Comparison of ENCODE assay signal across 16 cellular contexts in the genomic region with DNA sequence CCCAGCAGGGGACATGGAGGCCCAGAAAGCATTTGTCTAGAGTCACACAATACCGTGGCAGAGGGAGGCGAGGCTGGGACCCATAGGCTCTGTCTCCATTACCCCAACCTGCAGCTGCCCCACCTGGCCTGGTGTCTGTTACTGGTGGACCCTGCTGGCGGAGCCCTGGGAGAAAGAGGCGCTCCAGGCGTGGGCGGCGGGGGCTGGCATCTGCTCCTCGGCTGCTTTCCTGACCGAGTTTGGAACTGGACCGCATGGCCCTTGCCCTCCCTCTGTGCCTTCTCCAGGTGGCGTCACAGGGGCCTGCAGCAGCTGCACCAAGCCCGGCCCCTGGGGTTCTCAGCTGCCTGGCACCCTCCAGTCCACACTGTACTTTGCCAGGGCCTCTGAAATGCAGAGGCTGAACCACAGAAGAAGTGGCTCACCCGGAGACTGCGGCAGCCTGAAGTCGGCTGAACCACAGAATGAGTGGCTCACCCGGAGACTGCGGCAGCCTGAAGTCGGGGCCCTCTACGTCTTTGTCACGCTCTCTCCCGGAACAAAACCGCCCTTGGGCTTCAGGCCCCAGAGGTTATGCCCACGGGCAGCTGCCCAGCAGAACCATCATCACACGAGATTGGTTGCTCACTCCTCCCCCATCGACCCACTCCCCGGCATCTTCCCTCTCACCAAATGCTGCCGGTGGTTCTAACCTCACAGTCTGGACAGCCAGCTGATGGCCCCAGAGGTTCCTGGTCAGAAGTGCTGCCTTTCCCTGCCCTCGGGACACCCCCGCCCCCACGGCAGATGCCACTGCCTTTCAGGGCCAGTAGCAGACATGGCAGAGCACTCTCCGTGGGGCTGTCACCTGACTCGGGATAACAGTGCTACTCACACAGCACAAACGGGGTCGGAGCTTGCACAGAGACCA. TPM values are rescaled to one million over a fixed set of nuclear protein-coding genes. Genes with fewer than 3 reads are reported as not detected.
DNase-seq lines count a peak whose midpoint lies in the region; ATAC-seq and TF ChIP-seq lines count a peak whose summit lies in the region.
"Had no signal": no experiment of that assay in that cellular context is flagged by ENCODE, and none has a peak within 500 bp of the region (broad histone marks: within the 10 kb centered on the region; RNA-seq: fewer than 3 reads in every experiment).

No MANE protein-coding gene starts in this region.

- POLR2A ChIA-PET in activated CD4-positive, alpha-beta T cell treated with anti-CD3 and anti-CD28 coated beads for 36 hours (lab: Charles Lee), result interaction anchor here (0.5 to 0.7 kb wide), 2 partner anchors 137 to 148 kb away, joined by 3 to 4 read pairs; a partner anchor contains a TSS

- H3K9me3 ChIP-seq in T-helper 17 cell (ENCODE audit: control insufficient read depth, low read length, poor library complexity, severe bottlenecking) (no peaks in the 10 kb centered on the region), ovary (no peaks in the 10 kb centered on the region)
- H3K9me3 ChIP-seq: esophagus squamous epithelium had no signal

- no peaks in the 10 kb centered on the region for H3K36me3 ChIP-seq in ovary
- H3K36me3 ChIP-seq: esophagus squamous epithelium, heart left ventricle had no signal

- no peak overlapping the region for H3K4me3 Mint-ChIP-seq in activated CD4-positive, alpha-beta T cell treated with anti-CD3 and anti-CD28 coated beads for 36 hours
- H3K4me3 Mint-ChIP-seq in T-helper 17 cell, result peak overlapping the region; percentile 21
- no peak overlapping the region for H3K4me3 Mint-ChIP-seq in neural crest cell
- H3K4me3 Mint-ChIP-seq: mesothelial cell of epicardium had no signal

- no peaks in the 10 kb centered on the region for H3K4me1 ChIP-seq in ovary (ENCODE audit: insufficient read depth)

- no peak overlapping the region for H3K27ac Mint-ChIP-seq in activated CD4-positive, alpha-beta T cell treated with anti-CD3 and anti-CD28 coated beads for 36 hours
- H3K27ac Mint-ChIP-seq in T-helper 17 cell, result peak overlapping the region; percentile 79
- H3K27ac Mint-ChIP-seq in neural crest cell (ENCODE audit: unreplicated experiment), result peak overlapping the region; percentile 81
- H3K27ac Mint-ChIP-seq: mesothelial cell of epicardium had no signal

- peak; percentile 53 for DNase-seq in activated CD4-positive, alpha-beta T cell treated with anti-CD3 and anti-CD28 coated beads for 36 hours
- no peak for DNase-seq in activated CD4-positive, alpha-beta T cell treated with anti-CD3 and anti-CD28 coated beads, Interleukin-2, amount 50 U/mL, for 48 hours
- DNase-seq in HL-60 (ENCODE audit: low read depth in 1 of 2, low spot score in 1 of 2), result peak in 1 of 2 experiments; percentile 60
- no peak for DNase-seq in T-helper 17 cell
- DNase-seq in neural crest cell (ENCODE audit: low read depth, low spot score), result no peak
- DNase-seq in effector CD8-positive, alpha-beta T cell (lab: John Stamatoyannopoulos, UW), result no peak
- no peak for DNase-seq in SW480 (ENCODE audit: low spot score)
- DNase-seq in ovary, result no peak
- DNase-seq: ACHN; activated effector memory CD4-positive, alpha-beta T cell treated with Interleukin-2 at 50 U/mL for 16 hours; esophagus squamous epithelium; GF-D8; NCI-H774 had no signal

- no peak for TF ChIP-seq EP300 in ovary (IDR thresholded peaks at IDR 0.05)

- peaks cover 12% of the 10 kb centered on the region for H3K27me3 Mint-ChIP-seq in activated CD4-positive, alpha-beta T cell treated with anti-CD3 and anti-CD28 coated beads for 36 hours
- H3K27me3 Mint-ChIP-seq in T-helper 17 cell, result peaks cover 31% of the 10 kb centered on the region
- H3K27me3 Mint-ChIP-seq in neural crest cell (ENCODE audit: low read depth), result no peaks in the 10 kb centered on the region

- no peaks in the 10 kb centered on the region for H3K27me3 ChIP-seq in HL-60 (ENCODE audit: insufficient read depth, poor library complexity, severe bottlenecking)
- no peaks in the 10 kb centered on the region for H3K27me3 ChIP-seq in ovary

- peak overlapping the region; percentile 15 for H3K4me3 ChIP-seq in HL-60 (replicated peaks; ENCODE audit: insufficient read depth, low read length)
- H3K4me3 ChIP-seq in ovary, result no peak overlapping the region
- H3K4me3 ChIP-seq: esophagus squamous epithelium had no signal

- TF ChIP-seq CTCF in HL-60 (IDR thresholded peaks at IDR 0.05; ENCODE audit: insufficient read depth, low read length), result no peak
- TF ChIP-seq CTCF in neural crest cell (conservative IDR thresholded peaks at IDR 0.05), result no peak
- TF ChIP-seq CTCF in ovary (IDR thresholded peaks at IDR 0.05), result no peak

- CTCF ChIA-PET in activated CD4-positive, alpha-beta T cell treated with anti-CD3 and anti-CD28 coated beads for 36 hours (lab: Charles Lee), result interaction anchor here (0.6 to 1.4 kb wide), 2 partner anchors 8 to 260 kb away, joined by 3 to 4 read pairs; no protein-coding TSS in a partner anchor

- intact Hi-C loops in activated CD4-positive, alpha-beta T cell treated with anti-CD3 and anti-CD28 coated beads for 36 hours (cut with DNase I, micrococcal nuclease), result no loop called here
- intact Hi-C loops in ovary (cut with DNase I), result no loop called here

- H3K27ac ChIP-seq in HL-60 (replicated peaks) (peak overlapping the region; percentile 54), ovary (no peak overlapping the region)
- H3K27ac ChIP-seq: esophagus squamous epithelium, heart left ventricle had no signal

- WGBS in ovary, 3 donors, result 72 to 78% (median 75%) methylated on average over 33 to 34 of the region's 34 CpGs

- peaks cover 17% of the 10 kb centered on the region for H3K4me1 Mint-ChIP-seq in activated CD4-positive, alpha-beta T cell treated with anti-CD3 and anti-CD28 coated beads for 36 hours
- H3K4me1 Mint-ChIP-seq in T-helper 17 cell, result peaks cover 11% of the 10 kb centered on the region
- H3K4me1 Mint-ChIP-seq in neural crest cell, result no peaks in the 10 kb centered on the region
- H3K4me1 Mint-ChIP-seq: mesothelial cell of epicardium had no signal

- ATAC-seq in activated CD4-positive, alpha-beta T cell treated with anti-CD3 and anti-CD28 coated beads for 36 hours, result peak; percentile 70
- no peak for ATAC-seq in T-helper 17 cell
- ATAC-seq: heart left ventricle had no signal

- no peaks in the 10 kb centered on the region for H3K36me3 Mint-ChIP-seq in activated CD4-positive, alpha-beta T cell treated with anti-CD3 and anti-CD28 coated beads for 36 hours (ENCODE audit: low read depth)
- H3K36me3 Mint-ChIP-seq in T-helper 17 cell (ENCODE audit: low read depth) (peaks cover 4% of the 10 kb centered on the region), neural crest cell (ENCODE audit: low read depth) (no peaks in the 10 kb centered on the region)
- H3K36me3 Mint-ChIP-seq: mesothelial cell of epicardium had no signal

- H3K9me3 Mint-ChIP-seq in activated CD4-positive, alpha-beta T cell treated with anti-CD3 and anti-CD28 coated beads for 36 hours (ENCODE audit: low read depth), result no peaks in the 10 kb centered on the region
- H3K9me3 Mint-ChIP-seq in neural crest cell, result peaks cover under 1% of the 10 kb centered on the region
- H3K9me3 Mint-ChIP-seq: mesothelial cell of epicardium had no signal

- no peak for TF ChIP-seq POLR2A in ovary (IDR thresholded peaks at IDR 0.05)

RNA-seq across cellular contexts. Expression of a gene that starts 20.2 kb away (rescaled TPM):
- total RNA-seq in activated CD4-positive, alpha-beta T cell treated with anti-CD3 and anti-CD28 coated beads for 36 hours, result under 1 TPM; 0.30 to 0.34 TPM
- total RNA-seq in T-helper 17 cell (1 to 10 TPM; 3.2 to 4.4 TPM), neural crest cell (3.6 and 4.6 TPM in 2 replicates), ovary (1 to 10 TPM in 3 of 7 donors, under 1 TPM in 3, not detected in 1; 0.53 to 2.8 (median 0.96) TPM)
- 1 to 10 TPM; 1.2 to 1.9 TPM for polyA plus RNA-seq in ovary
- total RNA-seq: dermis microvascular lymphatic vessel endothelial cell had no signal
